In genomic region chr4:24753519-24753918, GRCh38 we compare ENCODE assay signal across 13 cellular contexts. TPM values are rescaled to one million over a fixed set of nuclear protein-coding genes. Genes with fewer than 3 reads are reported as not detected.
DNase-seq lines count a peak whose midpoint lies in the region; ATAC-seq, FAIRE-seq and TF ChIP-seq lines count a peak whose summit lies in the region.
"Had no signal": no experiment of that assay in that cellular context is flagged by ENCODE, and none has a peak within 500 bp of the region (broad histone marks: within the 10 kb centered on the region; RNA-seq: fewer than 3 reads in every experiment).

No MANE protein-coding gene starts in this region.

- no peaks in the 10 kb centered on the region for H3K27me3 ChIP-seq in adipocyte (replicated peaks; ENCODE audit: control insufficient read depth, insufficient read depth, low read length)
- H3K27me3 ChIP-seq: left lung, Peyer's patch had no signal

- H3K4me3 ChIP-seq in A549 (no peak overlapping the region), adipocyte (ENCODE audit: low read length) (no peak overlapping the region)
- H3K4me3 ChIP-seq: left lung, Peyer's patch had no signal

- TF ChIP-seq CTCF in A549 (IDR thresholded peaks at IDR 0.05), result no peak
- TF ChIP-seq CTCF in GM13976 (IDR thresholded peaks at IDR 0.05; ENCODE audit: borderline replicate concordance, control extremely low read depth, extremely low read depth, insufficient read depth, missing control alignments), result no peak

- in situ Hi-C loops in GM13976 (cut with MboI; ENCODE audit: low sequenced_read_pairs, unreplicated experiment), result no loop called here

- H3K4me1 ChIP-seq in A549 (peaks cover 17% of the 10 kb centered on the region; the same call in 1 of the 3 replicates), adipocyte (ENCODE audit: control insufficient read depth, insufficient read depth, low read length) (peaks cover 4% of the 10 kb centered on the region)
- H3K4me1 ChIP-seq: left lung, parathyroid adenoma, Peyer's patch had no signal

- no peak for TF ChIP-seq RAD21 in A549 (conservative IDR thresholded peaks at IDR 0.05 in 1 of 2, IDR thresholded peaks at IDR 0.05 in 1 of 2)

- DNase-seq in A549 (ENCODE audit: low read depth in 1 of 2, low spot score in 1 of 2) (peak; percentile 38 to 79), adipocyte (ENCODE audit: low read depth) (peak; percentile 35), GM19240 (ENCODE audit: insufficient read length, low spot score) (no peak), frontal cortex (ENCODE audit: low spot score in 2 of 2) (no peak), GM13976 (ENCODE audit: low spot score) (no peak)
- DNase-seq: left lung, Peyer's patch had no signal

- peak; percentile 59 for FAIRE-seq in A549 (lab: Jason Lieb, UNC)
- no peak for FAIRE-seq in frontal cortex (lab: Jason Lieb, UNC)
- FAIRE-seq: endothelial cell of umbilical vein had no signal

- H3K36me3 ChIP-seq in adipocyte (ENCODE audit: control insufficient read depth, insufficient read depth, low read length, severe bottlenecking), result no peaks in the 10 kb centered on the region
- H3K36me3 ChIP-seq: left lung, Peyer's patch had no signal

- no peak for TF ChIP-seq POLR2A in A549 (IDR thresholded peaks at IDR 0.05; ENCODE audit: low read length)

- CTCF ChIA-PET in A549 (lab: Yijun Ruan, JAX), result no interaction called here

- no peak; a peak in 2 of 5 replicates for TF ChIP-seq EP300 in A549 (IDR thresholded peaks at IDR 0.05)

- peak overlapping the region; percentile 30 for H3K4me2 ChIP-seq in A549

- no peak overlapping the region for H3K9ac ChIP-seq in adipocyte (ENCODE audit: low read length)
- H3K9ac ChIP-seq: parathyroid adenoma had no signal

- H3K9me3 ChIP-seq in A549 (peaks cover 6% of the 10 kb centered on the region; the same call in 1 of the 3 replicates), adipocyte (ENCODE audit: control insufficient read depth, low read length) (peaks cover 24% of the 10 kb centered on the region)

- peak; percentile 88 to 96 for ATAC-seq in A549
- ATAC-seq in GM18909 (IDR thresholded peaks at IDR 0.05; ENCODE audit: poor library complexity, unreplicated experiment), result peak; percentile 55
- peak; percentile 68 for ATAC-seq in HG03460 (IDR thresholded peaks at IDR 0.05; ENCODE audit: unreplicated experiment)
- ATAC-seq in GM19023 (IDR thresholded peaks at IDR 0.05; ENCODE audit: unreplicated experiment), result no peak
- ATAC-seq: left lung had no signal

- 0% methylated on average over 1 of the region's 1 CpG for WGBS in A549 (ENCODE audit: missing lambda C conversion rate)

- H3K27ac ChIP-seq in A549, result peak overlapping the region; percentile 35 to 36; a peak in 4 of 6 replicates
- H3K27ac ChIP-seq: left lung, parathyroid adenoma, Peyer's patch had no signal

- POLR2A ChIA-PET in A549 (lab: Yijun Ruan, JAX), result no interaction called here

TF ChIP-seq in A549, 52 proteins besides CTCF, POLR2A, EP300 and RAD21:
- TF ChIP-seq BHLHE40 (IDR thresholded peaks at IDR 0.05; ENCODE audit: low read depth, low read length) (no peak), GATA3 (IDR thresholded peaks at IDR 0.05; ENCODE audit: borderline replicate concordance) (no peak; the same call in 1 of the 2 replicates), MAFK (IDR thresholded peaks at IDR 0.05; ENCODE audit: partially characterized antibody) (peak; percentile 17), RARB (CRISPR knock-in tag; IDR thresholded peaks at IDR 0.05) (no peak), PHF8 (IDR thresholded peaks at IDR 0.05; ENCODE audit: borderline replicate concordance, low read depth) (no peak), ZFP36 (IDR thresholded peaks at IDR 0.05; ENCODE audit: borderline replicate concordance, partially characterized antibody) (no peak), JUN (IDR thresholded peaks at IDR 0.05) (no peak), FOSL2 (IDR thresholded peaks at IDR 0.05) (no peak), FOSL2 (CRISPR knock-in tag; IDR thresholded peaks at IDR 0.05) (peak; percentile 41), SMC3 (IDR thresholded peaks at IDR 0.05) (no peak), KDM1A (IDR thresholded peaks at IDR 0.05; ENCODE audit: low read depth) (no peak), HDAC2 (IDR thresholded peaks at IDR 0.05) (no peak), JUNB (IDR thresholded peaks at IDR 0.05) (0 out of 2 replicates have a peak, but pooled peaks have one; percentile 35), ZSCAN20 (CRISPR knock-in tag; IDR thresholded peaks at IDR 0.05) (no peak), FOSB (CRISPR knock-in tag; IDR thresholded peaks at IDR 0.05) (no peak), RCOR1 (IDR thresholded peaks at IDR 0.05; ENCODE audit: low read depth, low read length) (no peak), NFE2L2 (conservative IDR thresholded peaks at IDR 0.05; ENCODE audit: low read length) (peak; percentile 45; the same call in 1 of the 2 replicates)
- TF ChIP-seq, protein P1, sequence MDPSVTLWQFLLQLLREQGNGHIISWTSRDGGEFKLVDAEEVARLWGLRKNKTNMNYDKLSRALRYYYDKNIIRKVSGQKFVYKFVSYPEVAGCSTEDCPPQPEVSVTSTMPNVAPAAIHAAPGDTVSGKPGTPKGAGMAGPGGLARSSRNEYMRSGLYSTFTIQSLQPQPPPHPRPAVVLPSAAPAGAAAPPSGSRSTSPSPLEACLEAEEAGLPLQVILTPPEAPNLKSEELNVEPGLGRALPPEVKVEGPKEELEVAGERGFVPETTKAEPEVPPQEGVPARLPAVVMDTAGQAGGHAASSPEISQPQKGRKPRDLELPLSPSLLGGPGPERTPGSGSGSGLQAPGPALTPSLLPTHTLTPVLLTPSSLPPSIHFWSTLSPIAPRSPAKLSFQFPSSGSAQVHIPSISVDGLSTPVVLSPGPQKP (IDR thresholded peaks at IDR 0.05; ENCODE audit: low read depth, low read length), result no peak

RNA-seq across cellular contexts. Expression of gene SOD3, which starts 41.9 kb away (rescaled TPM):
- polyA plus RNA-seq in A549 (2011; rRNA removed) (not detected in 2 replicates), A549 (2017; fragmentation: RNase III; extraction: RNeasy Plus Mini Kit Qiagen cat#74134 plus additional on column Dnase treatment) (not detected in 3 replicates)
- not detected in 2 replicates for polyA plus RNA-seq in A549 (2012; cell fraction: cytosol; rRNA removed)
- polyA plus RNA-seq in A549 (2012; cell fraction: nucleus; rRNA removed), result not detected in 2 replicates
- not detected in 2 replicates for polyA minus RNA-seq in A549 (2011; rRNA and poly(A)+ RNA removed)
- not detected for total RNA-seq in frontal cortex
- total RNA-seq: endothelial cell of umbilical vein, LHCN-M2 had no signal
- polyA plus RNA-seq: endothelial cell of umbilical vein had no signal

Comparison
In these comparisons a context has a peak if more than half of its experiments do, and no peak if none do; other contexts are left out.
1. DNase-seq: peak in A549 (2 of 2) and adipocyte (single experiment); none in GM19240 (single experiment), frontal cortex (0 of 2) and GM13976 (single experiment).